Comparison of ENCODE assay signal across 1 cellular context in genomic region chr12:95239216-95239615, GRCh38.
TF ChIP-seq lines count a peak whose summit lies in the region.

No MANE protein-coding gene starts in this region.

TF ChIP-seq in GM12878, 131 proteins besides CTCF, POLR2A, EP300 and RAD21:
- TF ChIP-seq ZNF384 (IDR thresholded peaks at IDR 0.05; ENCODE audit: borderline replicate concordance, low read depth, low read length) (no peak), ASH2L (IDR thresholded peaks at IDR 0.05; ENCODE audit: borderline replicate concordance, low read depth) (no peak), KLF5 (IDR thresholded peaks at IDR 0.05; ENCODE audit: partially characterized antibody) (no peak), NR2F1 (conservative IDR thresholded peaks at IDR 0.05) (no peak), ZNF24 (IDR thresholded peaks at IDR 0.05) (no peak), SKIL (IDR thresholded peaks at IDR 0.05; ENCODE audit: low read depth, poor library complexity, severe bottlenecking) (no peak), ESRRA (IDR thresholded peaks at IDR 0.05; ENCODE audit: low read length) (no peak), USF1 (IDR thresholded peaks at IDR 0.05; ENCODE audit: borderline replicate concordance, extremely low read length, insufficient read depth, low read depth, low read length) (no peak), SPI1 (IDR thresholded peaks at IDR 0.05; ENCODE audit: borderline replicate concordance, insufficient read depth, low read depth, low read length) (no peak), NR2C2 (IDR thresholded peaks at IDR 0.05; ENCODE audit: borderline replicate concordance, control insufficient read depth, insufficient read length, low read depth) (no peak), ZBTB33 (IDR thresholded peaks at IDR 0.05) (no peak), NRF1 (conservative IDR thresholded peaks at IDR 0.05; ENCODE audit: low read depth, low read length) (no peak), BHLHE40 (IDR thresholded peaks at IDR 0.05; ENCODE audit: borderline replicate concordance in 1 of 2, low read depth in 2 of 2, low read length in 1 of 2) (no peak), CBX5 (IDR thresholded peaks at IDR 0.05; ENCODE audit: low read depth) (no peak), SREBF2 (IDR thresholded peaks at IDR 0.05; ENCODE audit: low read length) (no peak), BACH1 (IDR thresholded peaks at IDR 0.05; ENCODE audit: borderline replicate concordance) (no peak), IRF3 (IDR thresholded peaks at IDR 0.05) (no peak), LARP7 (IDR thresholded peaks at IDR 0.05) (no peak), CHD1 (IDR thresholded peaks at IDR 0.05; ENCODE audit: low read depth, low read length) (no peak), PAX8 (IDR thresholded peaks at IDR 0.05) (no peak)
